ENCODE assay signal across 24 cellular contexts in genomic region chr10:108230478-108231170, GRCh38.
DNase-seq lines count a peak whose midpoint lies in the region; ATAC-seq and TF ChIP-seq lines count a peak whose summit lies in the region.
"Had no signal": no experiment of that assay in that cellular context is flagged by ENCODE, and none has a peak within 500 bp of the region (broad histone marks: within the 10 kb centered on the region; RNA-seq: fewer than 3 reads in every experiment).

No MANE protein-coding gene starts in this region.

- no peak overlapping the region for H3K9ac ChIP-seq in PC-3 (ENCODE audit: low read length)
- H3K9ac ChIP-seq: BLaER1 treated with 17β-estradiol and CSF1 and Interleukin-3, amounts not matched to agents 10 nM and 100 nM had no signal

- H3F3A ChIP-seq in PC-3 (ENCODE audit: low read length, unreplicated experiment) (no peaks in the 10 kb centered on the region), GM23338 (replicated peaks; ENCODE audit: low read depth) (no peaks in the 10 kb centered on the region)

- H3K4me1 Mint-ChIP-seq in GM23338: peaks cover 2% of the 10 kb centered on the region; the same call in 1 of the 3 replicates
- H3K4me1 Mint-ChIP-seq: CD4-positive, alpha-beta memory T cell; T-helper 17 cell had no signal

- H3K27ac Mint-ChIP-seq in GM23338: no peak overlapping the region
- H3K27ac Mint-ChIP-seq: CD4-positive, alpha-beta memory T cell; T-helper 17 cell had no signal

- H3K4me2 ChIP-seq in PC-3 (ENCODE audit: low read length) (no peak overlapping the region), GM23338 (no peak overlapping the region)
- H3K4me2 ChIP-seq: BLaER1 treated with 17β-estradiol and CSF1 and Interleukin-3, amounts not matched to agents 10 nM and 100 nM had no signal

- no peaks in the 10 kb centered on the region for H3K9me3 Mint-ChIP-seq in GM23338

- TF ChIP-seq CTCF in PC-3 (conservative IDR thresholded peaks at IDR 0.05; ENCODE audit: low read depth, low read length): no peak
- TF ChIP-seq CTCF in astrocyte of the spinal cord (IDR thresholded peaks at IDR 0.05; ENCODE audit: low read depth, low read length): no peak
- TF ChIP-seq CTCF in GM23338 (conservative IDR thresholded peaks at IDR 0.05; ENCODE audit: low read depth in 2 of 2): no peak

- H2AFZ ChIP-seq in PC-3 (ENCODE audit: low read length) (no peak overlapping the region), GM23338 (no peak overlapping the region)

- H4K20me1 ChIP-seq in PC-3 (ENCODE audit: low read length) (no peaks in the 10 kb centered on the region), GM23338 (replicated peaks; ENCODE audit: insufficient read depth) (no peaks in the 10 kb centered on the region)
- H4K20me1 ChIP-seq: BLaER1 treated with 17β-estradiol and CSF1 and Interleukin-3, amounts not matched to agents 10 nM and 100 nM had no signal

- ATAC-seq in PC-3 (no peak), GM23338 (no peak), GM19023 (IDR thresholded peaks at IDR 0.05; ENCODE audit: unreplicated experiment) (no peak)
- ATAC-seq: HepG2, K562, Panc1, T-helper 17 cell had no signal

- no peaks in the 10 kb centered on the region for H3K36me3 ChIP-seq in PC-3 (ENCODE audit: low read depth, low read length)
- no peaks in the 10 kb centered on the region for H3K36me3 ChIP-seq in GM23338 (ENCODE audit: insufficient read depth)
- H3K36me3 ChIP-seq: BLaER1 treated with 17β-estradiol and CSF1 and Interleukin-3, amounts not matched to agents 10 nM and 100 nM; SJCRH30 had no signal

- intact Hi-C loops in PC-3 (cut with micrococcal nuclease): no loop called here

- H3K4me3 Mint-ChIP-seq in GM23338: no peak overlapping the region
- H3K4me3 Mint-ChIP-seq: CD4-positive, alpha-beta memory T cell; T-helper 17 cell had no signal

- H3K27me3 Mint-ChIP-seq in GM23338 (ENCODE audit: insufficient read depth, low read depth, poor library complexity): no peaks in the 10 kb centered on the region
- H3K27me3 Mint-ChIP-seq: CD4-positive, alpha-beta memory T cell; T-helper 17 cell had no signal

- H3K9me2 ChIP-seq in PC-3 (replicated peaks; ENCODE audit: low read length) (no peaks in the 10 kb centered on the region), GM23338 (ENCODE audit: insufficient read depth) (no peaks in the 10 kb centered on the region)

- POLR2A ChIA-PET in PC-3 (lab: Charles Lee; ENCODE audit: unreplicated experiment): no interaction called here

- no TSS peak for BruUV-seq in PC-3 (replicated peaks; lab: Mats Ljungman, UMichigan)

- CTCF ChIA-PET in PC-3 (lab: Charles Lee): no interaction called here

- H3K4me1 ChIP-seq in PC-3 (ENCODE audit: insufficient read depth, low read length) (no peaks in the 10 kb centered on the region), GM23338 (ENCODE audit: insufficient read depth) (no peaks in the 10 kb centered on the region)
- H3K4me1 ChIP-seq: BLaER1 treated with 17β-estradiol and CSF1 and Interleukin-3, amounts not matched to agents 10 nM and 100 nM; Caco-2; SJCRH30 had no signal

- H3K27ac ChIP-seq in PC-3 (ENCODE audit: low read length) (no peak overlapping the region), GM23338 (ENCODE audit: low read depth) (no peak overlapping the region)
- H3K27ac ChIP-seq: BLaER1 treated with 17β-estradiol and CSF1 and Interleukin-3, amounts not matched to agents 10 nM and 100 nM; SJCRH30 had no signal

- H3K4me3 ChIP-seq in PC-3 (ENCODE audit: low read length): no peak overlapping the region
- H3K4me3 ChIP-seq in astrocyte of the spinal cord (ENCODE audit: low read depth, low read length): no peak overlapping the region
- H3K4me3 ChIP-seq in GM23338: no peak overlapping the region
- H3K4me3 ChIP-seq: BLaER1 treated with 17β-estradiol and CSF1 and Interleukin-3, amounts not matched to agents 10 nM and 100 nM; K562; SJCRH30 had no signal

- H3K27me3 ChIP-seq in PC-3 (ENCODE audit: low read length): no peaks in the 10 kb centered on the region
- no peaks in the 10 kb centered on the region for H3K27me3 ChIP-seq in GM23338 (ENCODE audit: insufficient read depth)
- H3K27me3 ChIP-seq: BLaER1 treated with 17β-estradiol and CSF1 and Interleukin-3, amounts not matched to agents 10 nM and 100 nM; SJCRH30 had no signal

- in situ Hi-C loops in astrocyte of the spinal cord (cut with HindIII; ENCODE audit: low sequenced_read_pairs): no loop called here

- H3K79me2 ChIP-seq in PC-3 (ENCODE audit: low read length) (no peaks in the 10 kb centered on the region), GM23338 (replicated peaks; ENCODE audit: insufficient read depth) (no peaks in the 10 kb centered on the region)

- no peaks in the 10 kb centered on the region for H3K9me3 ChIP-seq in PC-3 (ENCODE audit: low read length)
- H3K9me3 ChIP-seq: BLaER1 treated with 17β-estradiol and CSF1 and Interleukin-3, amounts not matched to agents 10 nM and 100 nM; Caco-2; SJCRH30 had no signal

- DNase-seq in GM04503 (ENCODE audit: low read depth): peak; percentile 1
- peak; percentile 41 for DNase-seq in PC-3
- peak; percentile 22 for DNase-seq in astrocyte of the spinal cord (ENCODE audit: low read depth, low spot score)
- no peak for DNase-seq in T-helper 9 cell
- no peak for DNase-seq in RKO (ENCODE audit: low spot score)
- no peak for DNase-seq in GM23338 (ENCODE audit: low spot score)
- DNase-seq: Caco-2; CD4-positive, alpha-beta memory T cell; DMS 273 treated with DMSO at 0.1 percent for 48 hours; DMS79 treated with DMSO at 0.1 percent for 48 hours; NCI-H1092 treated with DMSO at 0.1 percent for 48 hours; NCI-H146; NCI-H2029; NCI-H2227 treated with DMSO at 0.1 percent for 48 hours; NCI-H510A; NCI-H748 treated with DMSO at 0.1 percent for 48 hours; NK-92 treated with Interleukin-12 subunit alpha and Interleukin-12 subunit beta, amount 100 ng/mL, for 24 hours; SJCRH30; T-helper 17 cell had no signal

- no peaks in the 10 kb centered on the region for H3K36me3 Mint-ChIP-seq in GM23338 (ENCODE audit: low read depth)
- H3K36me3 Mint-ChIP-seq: CD4-positive, alpha-beta memory T cell had no signal

TF ChIP-seq in GM23338, 12 proteins besides CTCF, POLR2A, EP300 and RAD21:
- no peak for TF ChIP-seq EZH2phosphoT487 (IDR thresholded peaks at IDR 0.05; ENCODE audit: unreplicated experiment)
- no peak for TF ChIP-seq EZH2 (IDR thresholded peaks at IDR 0.05; ENCODE audit: low read depth, unreplicated experiment)
- TF ChIP-seq STAT1 (IDR thresholded peaks at IDR 0.05; ENCODE audit: unreplicated experiment): no peak
- no peak for TF ChIP-seq CREB1 (CRISPR knock-in tag; IDR thresholded peaks at IDR 0.05; ENCODE audit: low read depth)

Comparison
In these comparisons a context has a peak if more than half of its experiments do, and no peak if none do; other contexts are left out.
1. DNase-seq: peak in GM04503 (single experiment), PC-3 (single experiment) and astrocyte of the spinal cord (single experiment); none in T-helper 9 cell (single experiment), RKO (single experiment) and GM23338 (single experiment).